Comparison of ENCODE assay signal across 8 cellular contexts in the genomic region with DNA sequence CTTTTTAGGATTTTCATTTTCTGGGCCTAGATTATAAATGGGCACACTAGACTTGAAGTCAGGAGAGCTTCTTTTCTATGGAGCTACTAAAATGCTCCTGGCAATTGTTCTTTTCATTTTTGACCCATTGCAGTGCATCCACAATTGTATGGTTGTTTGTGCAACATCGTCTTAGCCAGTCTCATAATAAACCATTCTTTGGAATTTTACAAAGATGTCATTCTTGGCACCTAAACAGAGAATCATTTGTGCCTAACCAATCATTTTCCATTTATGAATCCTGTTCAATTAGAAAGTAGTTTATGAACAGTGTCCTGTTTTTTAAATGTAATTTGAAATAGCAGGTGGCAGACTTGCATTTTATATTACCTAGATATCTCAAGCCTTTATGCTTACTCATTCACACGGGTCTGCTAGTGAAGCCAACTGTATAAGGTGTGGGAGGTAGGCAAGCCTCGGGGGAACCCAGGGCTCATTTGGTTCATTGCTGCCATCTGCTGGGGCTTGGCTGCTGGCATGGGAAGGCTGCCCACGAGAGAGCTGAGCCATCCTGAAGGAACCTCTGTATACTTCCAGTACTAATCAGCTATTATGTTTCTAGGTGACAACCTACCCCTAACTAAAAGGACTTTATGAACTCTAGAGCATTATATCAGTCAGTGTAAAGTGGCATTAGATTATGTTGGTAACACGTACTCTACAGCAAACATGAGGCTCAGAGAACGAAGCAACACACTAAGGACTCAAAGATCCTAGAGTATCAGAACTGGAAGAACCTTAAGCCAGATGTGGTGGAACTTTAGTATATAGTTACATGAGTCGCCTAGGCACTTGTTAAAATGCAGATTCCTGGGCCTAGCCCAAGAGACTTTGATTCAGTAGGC. TPM values are rescaled to one million over a fixed set of nuclear protein-coding genes. Genes with fewer than 3 reads are reported as not detected.
A peak's percentile ranks its signal among the peaks of the same experiment; 100 is the strongest.
DNase-seq lines count a peak whose midpoint lies in the region; ATAC-seq lines count a peak whose summit lies in the region.

No MANE protein-coding gene starts in this region.

- no peak overlapping the region for H3K4me3 ChIP-seq in MG63

- DNase-seq in COLO829 (ENCODE audit: low spot score) (peak; percentile 91), MG63 (peak; percentile 82), T-cell (peak in 19 of 34 experiments; percentile 2 to 35 (median 19)), astrocyte of the hippocampus (ENCODE audit: low read depth, low spot score) (peak; percentile 94), inferior parietal cortex (ENCODE audit: extremely low spot score) (peak; percentile 92), OCI-M2 (lab: John Stamatoyannopoulos, UW; ENCODE audit: unreplicated experiment) (no peak)
- peak; percentile 70 for DNase-seq in stimulated activated CD4-positive, alpha-beta T cell treated with anti-CD3 and anti-CD28 coated beads, Interleukin-15, amount 100 ng/mL, for 24 hours

- peaks cover 34% of the 10 kb centered on the region for H3K36me3 Mint-ChIP-seq in T-cell

- no peaks in the 10 kb centered on the region for H3K9me3 ChIP-seq in MG63

- H3K27me3 Mint-ChIP-seq in T-cell, result no peaks in the 10 kb centered on the region

- H3K4me1 Mint-ChIP-seq in T-cell, result peaks cover 0 to 5% (median 0%) of the 10 kb centered on the region in 3 donors

- peaks cover 0 to 5% (median 0%) of the 10 kb centered on the region in 3 donors for H3K9me3 Mint-ChIP-seq in T-cell

- no peak overlapping the region for H3K4me3 Mint-ChIP-seq in T-cell

- peaks cover 65% of the 10 kb centered on the region for H3K36me3 ChIP-seq in MG63

- peak; percentile 76 for ATAC-seq in GM19397 (IDR thresholded peaks at IDR 0.05; ENCODE audit: unreplicated experiment)
- peak in 3 of 4 experiments; percentile 50 to 69 (median 62) for ATAC-seq in T-cell (replicated peaks in 1 of 4)

- H3K27ac Mint-ChIP-seq in T-cell, result no peak overlapping the region

- POLR2A ChIA-PET in T-cell (lab: Charles Lee), result no interaction called here

- H3K27me3 ChIP-seq in MG63, result no peaks in the 10 kb centered on the region

- CTCF ChIA-PET in T-cell (lab: Charles Lee), result interaction anchor here (0.6 to 1.9 kb wide), 4 partner anchors 28 to 234 kb away, joined by 3 to 14 read pairs (median 3); no protein-coding TSS in a partner anchor

RNA-seq across cellular contexts. Expression of gene TPT1, which starts 60.0 kb away (rescaled TPM):
- total RNA-seq in MG63 (2014; rRNA removed; shearing (Covaris generic); ENCODE audit: low replicate concordance), result 1,247 and 1,897 TPM in 2 replicates
- 1,000 to 10,000 TPM; 6,680 to 8,997 (median 7,956) TPM for total RNA-seq in T-cell
